ENCODE assay signal across 13 cellular contexts in genomic region chr2:233326500-233326899, GRCh38. TPM values are rescaled to one million over a fixed set of nuclear protein-coding genes. Genes with fewer than 3 reads are reported as not detected.
"Had no signal": no experiment of that assay in that cellular context is flagged by ENCODE, and none has a peak within 500 bp of the region (broad histone marks: within the 10 kb centered on the region; RNA-seq: fewer than 3 reads in every experiment).

No MANE protein-coding gene starts in this region.

- H3K4me1 ChIP-seq: HAP-1 had no signal

- DNase-seq: H7, HFFc6, IMR-90, Karpas-422 had no signal

- H3K9ac ChIP-seq: KMS-11 had no signal

- H3K4me2 ChIP-seq: GM23338, KMS-11 had no signal

- H3K4me3 ChIP-seq: GM23338, HAP-1, K562 had no signal

- ATAC-seq: GM23338, HCT116, K562 had no signal

- H2AFZ ChIP-seq: GM23338 had no signal

- H3K27ac ChIP-seq: HL-60, KMS-11 had no signal

- H3K9me3 ChIP-seq: HAP-1 had no signal

- H3K9me3 Mint-ChIP-seq: GM23338, HFFc6 had no signal

- H3K36me3 ChIP-seq: HAP-1 had no signal

- H3K4me3 Mint-ChIP-seq: GM23338, HFFc6 had no signal

- FAIRE-seq: K562 had no signal

- H3K27ac Mint-ChIP-seq: HFFc6 had no signal

RNA-seq across cellular contexts. Expression of gene SAG, which starts 18.9 kb away (rescaled TPM):
- total RNA-seq: GM23338, H4, H7, HFFc6, HT1080, IMR-90, LHCN-M2 had no signal
- polyA plus RNA-seq: GM23338, IMR-90 had no signal
